1 cellular context compared by ENCODE assay signal in the genomic region with DNA sequence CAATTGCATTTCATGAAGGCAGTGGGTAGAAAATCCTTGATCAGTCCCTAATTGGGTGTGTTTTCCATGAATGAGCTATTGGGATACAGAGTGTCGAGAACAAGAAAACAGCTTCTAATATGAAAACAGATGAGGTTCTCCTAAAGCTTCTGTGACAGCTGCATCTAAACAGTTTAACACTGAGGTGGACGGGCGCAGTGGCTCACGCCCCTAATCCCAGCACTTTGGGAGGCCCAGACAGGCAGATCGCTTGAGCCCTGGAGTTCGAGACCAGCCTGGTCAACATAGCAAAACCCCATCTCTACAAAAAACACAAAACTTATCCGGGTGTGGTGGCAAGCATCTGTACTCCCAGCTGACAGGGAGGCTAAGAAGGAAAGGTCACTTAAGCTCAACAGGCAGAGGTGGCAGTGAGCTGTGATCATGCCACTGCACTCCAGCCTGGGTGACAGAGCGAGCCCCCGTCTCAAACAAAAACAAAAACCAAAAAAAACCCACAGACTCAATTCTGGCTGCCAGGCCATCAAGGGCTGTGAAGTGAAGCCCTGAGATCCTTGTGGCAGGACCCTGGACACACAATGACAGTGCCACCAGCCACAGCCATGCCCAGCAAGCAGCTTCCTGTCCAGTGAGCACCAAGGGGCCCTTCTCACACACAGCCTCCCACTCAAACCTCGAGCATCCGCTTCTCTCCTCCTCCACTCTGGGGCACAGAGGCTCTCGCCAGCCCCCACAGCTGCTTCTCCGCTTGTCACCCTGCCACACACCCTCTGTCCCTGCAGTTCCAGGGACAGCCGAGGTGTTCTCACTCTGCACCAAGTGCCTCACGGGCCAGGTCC.
TF ChIP-seq lines count a peak whose summit lies in the region.

No MANE protein-coding gene starts in this region.

TF ChIP-seq in H1, 55 proteins besides CTCF, POLR2A, EP300 and RAD21 (continued from another document):
- TF ChIP-seq TAF1 (IDR thresholded peaks at IDR 0.05; ENCODE audit: low read depth, low read length) (no peak), FOSL1 (IDR thresholded peaks at IDR 0.05; ENCODE audit: insufficient read depth, low read depth, low read length) (no peak), GTF2F1 (IDR thresholded peaks at IDR 0.05; ENCODE audit: borderline replicate concordance, low read depth, low read length) (no peak)
- TF ChIP-seq, protein P1, sequence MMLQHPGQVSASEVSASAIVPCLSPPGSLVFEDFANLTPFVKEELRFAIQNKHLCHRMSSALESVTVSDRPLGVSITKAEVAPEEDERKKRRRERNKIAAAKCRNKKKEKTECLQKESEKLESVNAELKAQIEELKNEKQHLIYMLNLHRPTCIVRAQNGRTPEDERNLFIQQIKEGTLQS (IDR thresholded peaks at IDR 0.05; ENCODE audit: insufficient read depth, low read depth, low read length): no peak
